8 cellular contexts compared by ENCODE assay signal in genomic region chr6:159217595-159218275, GRCh38.
A peak's percentile ranks its signal among the peaks of the same experiment; 100 is the strongest.
DNase-seq lines count a peak whose midpoint lies in the region; ATAC-seq and TF ChIP-seq lines count a peak whose summit lies in the region.

No MANE protein-coding gene starts in this region.

- DNase-seq in NCI-H1417 (lab: John Stamatoyannopoulos, UW) (peak in 2 of 3 experiments; percentile 35 to 79), NCI-H1417 treated with DMSO at 0.1 percent for 48 hours (lab: John Stamatoyannopoulos, UW) (no peak), NB4 (ENCODE audit: low read depth) (peak; percentile 61), amniotic epithelial cell (ENCODE audit: low read depth) (peak; percentile 9), left kidney (ENCODE audit: low read depth, low spot score) (peak; percentile 89)
- DNase-seq in activated effector memory CD4-positive, alpha-beta T cell treated with Interleukin-2 at 50 U/mL for 16 hours, result no peak

- TF ChIP-seq POLR2A in NB4 (IDR thresholded peaks at IDR 0.05; ENCODE audit: extremely low read depth, insufficient read length), result no peak

- H3K4me3 ChIP-seq in NB4 (ENCODE audit: low read depth, low read length), result no peak overlapping the region

- ATAC-seq in GM21515 (IDR thresholded peaks at IDR 0.05; ENCODE audit: unreplicated experiment) (peak; percentile 73), GM21737 (IDR thresholded peaks at IDR 0.05; ENCODE audit: unreplicated experiment) (no peak)

- peak; percentile 50 for TF ChIP-seq CTCF in NB4 (IDR thresholded peaks at IDR 0.05; ENCODE audit: low read depth, low read length)

Comparison
In these comparisons a context has a peak if more than half of its experiments do, and no peak if none do; other contexts are left out.
1. DNase-seq: peak in NCI-H1417 (2 of 3), NB4 (single experiment), amniotic epithelial cell (single experiment) and left kidney (single experiment); none in NCI-H1417 treated with DMSO at 0.1 percent for 48 hours (single experiment) and activated effector memory CD4-positive, alpha-beta T cell treated with Interleukin-2 at 50 U/mL for 16 hours (single experiment).